ENCODE assay signal across 7 cellular contexts in genomic region chr12:38977132-38977531, GRCh38.
"Had no signal": no experiment of that assay in that cellular context is flagged by ENCODE, and none has a peak within 500 bp of the region (broad histone marks: within the 10 kb centered on the region; RNA-seq: fewer than 3 reads in every experiment).

No MANE protein-coding gene starts in this region.

- H3K27ac ChIP-seq: HL-60, KMS-11 had no signal

- FAIRE-seq: HTR-8/SVneo, K562 had no signal

- ATAC-seq: K562 had no signal

- DNase-seq: IMR-90, KBM-7, KG1 had no signal

- H3K9ac ChIP-seq: KMS-11 had no signal

- H3K4me3 ChIP-seq: K562 had no signal

- H3K4me2 ChIP-seq: KMS-11 had no signal
